Comparison of ENCODE assay signal across 8 cellular contexts in the genomic region with DNA sequence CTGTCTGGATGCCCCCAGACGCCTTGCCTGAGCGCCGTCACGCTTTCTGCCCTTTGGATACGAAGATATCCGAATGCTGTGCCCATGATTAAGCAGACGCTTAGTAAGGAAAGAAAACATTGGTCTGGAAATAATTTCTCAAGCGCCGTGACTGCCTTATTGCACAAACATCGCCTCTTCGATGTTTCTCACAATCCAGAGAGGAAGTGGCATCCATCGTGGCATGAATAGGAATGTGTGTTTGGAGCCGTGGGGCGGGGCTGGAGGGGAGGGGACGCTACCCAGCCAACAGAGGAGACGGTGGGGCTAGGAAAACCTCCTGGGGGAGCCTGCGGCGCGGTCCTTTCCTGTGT. TPM values are rescaled to one million over a fixed set of nuclear protein-coding genes. Genes with fewer than 3 reads are reported as not detected.
DNase-seq lines count a peak whose midpoint lies in the region; ATAC-seq, FAIRE-seq and TF ChIP-seq lines count a peak whose summit lies in the region.

No MANE protein-coding gene starts in this region.

- peak; percentile 73 for DNase-seq in GM03348 (ENCODE audit: low spot score)
- peak; percentile 28 for DNase-seq in PC-3
- no peak for DNase-seq in endothelial cell of umbilical vein (ENCODE audit: low read depth, low spot score)
- DNase-seq in nephron progenitor cell: peak; percentile 50
- no peak for DNase-seq in putamen (ENCODE audit: low spot score)
- no peak for DNase-seq in D721Med (ENCODE audit: insufficient read length, low spot score)
- no peak for DNase-seq in stimulated activated CD4-positive, alpha-beta T cell treated with anti-CD3 and anti-CD28 coated beads, Interleukin-4, amount 100 ng/mL, for 1 hour
- no peak for DNase-seq in activated CD8-positive, alpha-beta memory T cell treated with anti-CD3 and anti-CD28 coated beads, Interleukin-2, amount 50 U/mL, for 48 hours

- POLR2A ChIA-PET in PC-3 (lab: Charles Lee; ENCODE audit: unreplicated experiment): no interaction called here
- POLR2A ChIA-PET in endothelial cell of umbilical vein (lab: Charles Lee): no interaction called here

- FAIRE-seq in endothelial cell of umbilical vein (lab: Jason Lieb, UNC) (no peak), D721Med (lab: Jason Lieb, UNC) (no peak)

- H3K4me2 ChIP-seq in PC-3 (ENCODE audit: low read length) (peak overlapping the region; percentile 89), endothelial cell of umbilical vein (ENCODE audit: insufficient read depth, low read length) (no peak overlapping the region)

- H3K36me3 ChIP-seq in PC-3 (ENCODE audit: low read depth, low read length) (no peaks in the 10 kb centered on the region), endothelial cell of umbilical vein (ENCODE audit: control insufficient read depth in 2 of 2, extremely low read depth in 1 of 2, insufficient read depth in 2 of 2, low read length in 2 of 2) (no peaks in the 10 kb centered on the region)

- no peaks in the 10 kb centered on the region for H4K20me1 ChIP-seq in PC-3 (ENCODE audit: low read length)
- no peaks in the 10 kb centered on the region for H4K20me1 ChIP-seq in endothelial cell of umbilical vein (replicated peaks; ENCODE audit: control insufficient read depth, extremely low read depth, insufficient read depth, low read length)

- H3K27me3 Mint-ChIP-seq in nephron progenitor cell (ENCODE audit: low read depth, poor library complexity): peaks cover 67% of the 10 kb centered on the region

- peaks cover 6% of the 10 kb centered on the region for H3K9me3 Mint-ChIP-seq in nephron progenitor cell

- ATAC-seq in PC-3: no peak

- no peak for TF ChIP-seq CTCF in PC-3 (conservative IDR thresholded peaks at IDR 0.05; ENCODE audit: low read depth, low read length)
- TF ChIP-seq CTCF in endothelial cell of umbilical vein (IDR thresholded peaks at IDR 0.05; ENCODE audit: extremely low read depth in 1 of 2, insufficient read depth in 1 of 2, low read depth in 1 of 2, low read length in 2 of 2): no peak
- no peak for TF ChIP-seq CTCF in nephron progenitor cell (IDR thresholded peaks at IDR 0.05)
- no peak for TF ChIP-seq CTCF in D721Med (IDR thresholded peaks at IDR 0.05; ENCODE audit: insufficient read depth, missing control alignments)

- H3K79me2 ChIP-seq in PC-3 (ENCODE audit: low read length): no peaks in the 10 kb centered on the region
- H3K79me2 ChIP-seq in endothelial cell of umbilical vein (ENCODE audit: control insufficient read depth, insufficient read depth, low read length): no peaks in the 10 kb centered on the region

- intact Hi-C loops in PC-3 (cut with micrococcal nuclease): no loop called here
- intact Hi-C loops in endothelial cell of umbilical vein (cut with micrococcal nuclease): no loop called here

- H3K4me3 ChIP-seq in PC-3 (ENCODE audit: low read length) (peak overlapping the region; percentile 71), endothelial cell of umbilical vein (replicated peaks in 1 of 3; ENCODE audit: insufficient read depth in 1 of 3, low read depth in 1 of 3, low read length in 3 of 3) (no peak overlapping the region)

- no peaks in the 10 kb centered on the region for H3F3A ChIP-seq in PC-3 (ENCODE audit: low read length, unreplicated experiment)

- H3K27ac ChIP-seq in PC-3 (ENCODE audit: low read length): no peak overlapping the region
- H3K27ac ChIP-seq in endothelial cell of umbilical vein (ENCODE audit: insufficient read depth, low read depth, low read length): no peak overlapping the region

- dilution Hi-C loops in endothelial cell of umbilical vein (cut with MboI; ENCODE audit: extremely low pct_ligation_motif_present, low sequenced_read_pairs): no loop called here

- no peak overlapping the region for H3K27ac Mint-ChIP-seq in nephron progenitor cell

- H3K4me1 ChIP-seq in PC-3 (ENCODE audit: insufficient read depth, low read length) (peaks cover 39% of the 10 kb centered on the region), endothelial cell of umbilical vein (ENCODE audit: control insufficient read depth, extremely low read depth, insufficient read depth, low read length) (no peaks in the 10 kb centered on the region)

- no peaks in the 10 kb centered on the region for H3K9me1 ChIP-seq in endothelial cell of umbilical vein (replicated peaks; ENCODE audit: control insufficient read depth, extremely low read depth, insufficient read depth, low read length)

- no peak for TF ChIP-seq POLR2A in endothelial cell of umbilical vein (IDR thresholded peaks at IDR 0.05; ENCODE audit: low read depth, low read length)

- H3K4me3 Mint-ChIP-seq in nephron progenitor cell: peak overlapping the region; percentile 84

- peak overlapping the region; percentile 76 for H2AFZ ChIP-seq in PC-3 (ENCODE audit: low read length)
- H2AFZ ChIP-seq in endothelial cell of umbilical vein (ENCODE audit: low read depth, low read length): no peak overlapping the region

- H3K27me3 ChIP-seq in PC-3 (ENCODE audit: low read length) (no peaks in the 10 kb centered on the region), endothelial cell of umbilical vein (ENCODE audit: control insufficient read depth in 2 of 2, insufficient read depth in 2 of 2, low read length in 2 of 2) (peaks cover 36 to 62% of the 10 kb centered on the region in 2 experiments)

- H3K9me2 ChIP-seq in PC-3 (replicated peaks; ENCODE audit: low read length): no peaks in the 10 kb centered on the region

- H3K9ac ChIP-seq in PC-3 (ENCODE audit: low read length) (no peak overlapping the region), endothelial cell of umbilical vein (replicated peaks; ENCODE audit: extremely low read depth, insufficient read depth, low read length) (no peak overlapping the region)

- BruUV-seq in PC-3 (replicated peaks; lab: Mats Ljungman, UMichigan) (no TSS peak), endothelial cell of umbilical vein (replicated peaks; lab: Mats Ljungman, UMichigan) (no TSS peak)

- peaks cover 20% of the 10 kb centered on the region for H3K4me1 Mint-ChIP-seq in nephron progenitor cell

- H3K9me3 ChIP-seq in PC-3 (ENCODE audit: low read length) (no peaks in the 10 kb centered on the region), endothelial cell of umbilical vein (replicated peaks; ENCODE audit: control insufficient read depth, insufficient read depth, low read length) (no peaks in the 10 kb centered on the region)

- no peaks in the 10 kb centered on the region for H3K36me3 Mint-ChIP-seq in nephron progenitor cell (ENCODE audit: low read depth)

- CTCF ChIA-PET in PC-3 (lab: Charles Lee) (no interaction called here), endothelial cell of umbilical vein (lab: Charles Lee) (no interaction called here)

TF ChIP-seq in endothelial cell of umbilical vein, 7 proteins besides CTCF, POLR2A, EP300 and RAD21:
- TF ChIP-seq EZH2 (IDR thresholded peaks at IDR 0.05; ENCODE audit: borderline replicate concordance, low read depth, low read length, severe bottlenecking) (peak; percentile 45), GATA2 (IDR thresholded peaks at IDR 0.05; ENCODE audit: insufficient read depth, insufficient read length, low read depth, low read length) (no peak)

RNA-seq across cellular contexts. Expression of gene PPP1R14C, which starts 0.6 kb away (rescaled TPM):
- total RNA-seq in PC-3 (2014; rRNA removed): 1.1 and 3.0 TPM in 2 replicates
- total RNA-seq in endothelial cell of umbilical vein: not detected in 2 replicates
- polyA plus RNA-seq in endothelial cell of umbilical vein: not detected in 2 replicates
- not detected in 2 replicates for polyA plus RNA-seq in endothelial cell of umbilical vein (2011; cell fraction: cytosol; rRNA removed)
- polyA plus RNA-seq in endothelial cell of umbilical vein (2011; cell fraction: nucleus; rRNA removed): not detected in 2 replicates
- polyA plus RNA-seq in endothelial cell of umbilical vein (2012): not detected in 2 replicates
- polyA minus RNA-seq in endothelial cell of umbilical vein: 0.11 TPM in 1 of 2 replicates, not detected in the other
- not detected for polyA minus RNA-seq in endothelial cell of umbilical vein (2011; cell fraction: cytosol; rRNA and poly(A)+ RNA removed)
- polyA minus RNA-seq in endothelial cell of umbilical vein (2011; cell fraction: nucleus; rRNA and poly(A)+ RNA removed): not detected in 2 replicates

Comparison
In these comparisons a context has a peak if more than half of its experiments do, and no peak if none do; other contexts are left out.
1. DNase-seq: peak in GM03348 (single experiment), PC-3 (single experiment) and nephron progenitor cell (single experiment); none in endothelial cell of umbilical vein (single experiment), putamen (single experiment), D721Med (single experiment), stimulated activated CD4-positive, alpha-beta T cell treated with anti-CD3 and anti-CD28 coated beads, Interleukin-4, amount 100 ng/mL, for 1 hour (single experiment) and activated CD8-positive, alpha-beta memory T cell treated with anti-CD3 and anti-CD28 coated beads, Interleukin-2, amount 50 U/mL, for 48 hours (single experiment).